8 cellular contexts compared by ENCODE assay signal in genomic region chr2:233418761-233419625, GRCh38.
DNase-seq lines count a peak whose midpoint lies in the region; ATAC-seq lines count a peak whose summit lies in the region.

No MANE protein-coding gene starts in this region.

- DNase-seq in CD8-positive, alpha-beta memory T cell = peak; percentile 13 to 74 (median 44)
- DNase-seq in NOMO-1 treated with dmso at 0.1 percent for 144 hours (lab: John Stamatoyannopoulos, UW; ENCODE audit: unreplicated experiment) (peak; percentile 22), memory B cell (ENCODE audit: low spot score in 2 of 2) (peak; percentile 65 to 74), aorta (peak; percentile 81 to 87), DMS79 (lab: John Stamatoyannopoulos, UW) (no peak)
- peak; percentile 64 for DNase-seq in activated naive CD8-positive, alpha-beta T cell treated with anti-CD3 and anti-CD28 coated beads, Interleukin-2, amount 50 U/mL, for 24 hours

- H3K27ac Mint-ChIP-seq in CD8-positive, alpha-beta memory T cell = peak overlapping the region; percentile 67 to 98 (median 93)
- peak overlapping the region; percentile 91 for H3K27ac Mint-ChIP-seq in activated naive CD8-positive, alpha-beta T cell treated with anti-CD3 and anti-CD28 coated beads, Interleukin-2, amount 50 U/mL, for 24 hours
- H3K27ac Mint-ChIP-seq in memory B cell = peak overlapping the region; percentile 92

- H3K4me1 ChIP-seq in CD8-positive, alpha-beta memory T cell (ENCODE audit: insufficient read depth, low read length) = peaks cover 97% of the 10 kb centered on the region
- peaks cover 6 to 10% of the 10 kb centered on the region in 2 donors for H3K4me1 ChIP-seq in aorta (ENCODE audit: control insufficient read depth in 1 of 2, insufficient read depth in 2 of 2, low read length in 2 of 2)

- H3K4me1 Mint-ChIP-seq in CD8-positive, alpha-beta memory T cell = peaks cover 87 to 100% (median 96%) of the 10 kb centered on the region in 3 donors
- peaks cover 100% of the 10 kb centered on the region for H3K4me1 Mint-ChIP-seq in activated naive CD8-positive, alpha-beta T cell treated with anti-CD3 and anti-CD28 coated beads, Interleukin-2, amount 50 U/mL, for 24 hours
- peaks cover 74% of the 10 kb centered on the region for H3K4me1 Mint-ChIP-seq in memory B cell

- no peaks in the 10 kb centered on the region for H3K27me3 Mint-ChIP-seq in CD8-positive, alpha-beta memory T cell
- H3K27me3 Mint-ChIP-seq in activated naive CD8-positive, alpha-beta T cell treated with anti-CD3 and anti-CD28 coated beads, Interleukin-2, amount 50 U/mL, for 24 hours = peaks cover 3% of the 10 kb centered on the region
- no peaks in the 10 kb centered on the region for H3K27me3 Mint-ChIP-seq in memory B cell

- H3K4me3 ChIP-seq in CD8-positive, alpha-beta memory T cell (ENCODE audit: low read length) = peak overlapping the region; percentile 73
- H3K4me3 ChIP-seq in aorta (ENCODE audit: low read length in 2 of 2) = peak overlapping the region; percentile 54 to 73

- WGBS in aorta, 2 donors = 13 to 14% methylated on average over 19 of the region's 19 CpGs

- no peaks in the 10 kb centered on the region for H3K9me3 Mint-ChIP-seq in CD8-positive, alpha-beta memory T cell
- H3K9me3 Mint-ChIP-seq in activated naive CD8-positive, alpha-beta T cell treated with anti-CD3 and anti-CD28 coated beads, Interleukin-2, amount 50 U/mL, for 24 hours = no peaks in the 10 kb centered on the region
- no peaks in the 10 kb centered on the region for H3K9me3 Mint-ChIP-seq in memory B cell

- intact Hi-C loops in aorta (cut with DNase I) = loop anchor here in 1 of 2 donors (5.0 kb wide), 1 partner anchor 68 kb away; no protein-coding TSS in a partner anchor

- H3K4me3 Mint-ChIP-seq in CD8-positive, alpha-beta memory T cell = peak overlapping the region; percentile 87 to 93 (median 88)
- H3K4me3 Mint-ChIP-seq in activated naive CD8-positive, alpha-beta T cell treated with anti-CD3 and anti-CD28 coated beads, Interleukin-2, amount 50 U/mL, for 24 hours = peak overlapping the region; percentile 72
- peak overlapping the region; percentile 86 for H3K4me3 Mint-ChIP-seq in memory B cell

- no peaks in the 10 kb centered on the region for H3K9me3 ChIP-seq in CD8-positive, alpha-beta memory T cell (ENCODE audit: low read length)
- no peaks in the 10 kb centered on the region for H3K9me3 ChIP-seq in aorta (ENCODE audit: control insufficient read depth, low read length)

- H3K27ac ChIP-seq in CD8-positive, alpha-beta memory T cell (ENCODE audit: low read depth, low read length) = no peak overlapping the region
- H3K27ac ChIP-seq in aorta (ENCODE audit: low read depth in 1 of 2, low read length in 2 of 2) = peak overlapping the region; percentile 72 to 88

- H3K27me3 ChIP-seq in CD8-positive, alpha-beta memory T cell (ENCODE audit: insufficient read depth, low read length, poor library complexity, severe bottlenecking) = no peaks in the 10 kb centered on the region
- no peaks in the 10 kb centered on the region for H3K27me3 ChIP-seq in aorta (ENCODE audit: control insufficient read depth in 1 of 2, insufficient read depth in 2 of 2, low read length in 1 of 2)

- ATAC-seq in GM21528 (IDR thresholded peaks at IDR 0.05; ENCODE audit: low FRiP score, unreplicated experiment) (peak; percentile 49), memory B cell (ENCODE audit: low read depth) (peak; percentile 78), aorta (ENCODE audit: low FRiP score) (peak; percentile 81), GM18519 (IDR thresholded peaks at IDR 0.05; ENCODE audit: low FRiP score, unreplicated experiment) (no peak)
- peak; percentile 68 for ATAC-seq in activated naive CD8-positive, alpha-beta T cell treated with anti-CD3 and anti-CD28 coated beads, Interleukin-2, amount 50 U/mL, for 24 hours

- H3K36me3 ChIP-seq in CD8-positive, alpha-beta memory T cell (ENCODE audit: insufficient read depth, low read length) = no peaks in the 10 kb centered on the region
- H3K36me3 ChIP-seq in aorta (ENCODE audit: control insufficient read depth in 1 of 2, insufficient read depth in 2 of 2, low read length in 1 of 2) = peaks cover 0 to 2% of the 10 kb centered on the region in 2 donors

- POLR2A ChIA-PET in CD8-positive, alpha-beta memory T cell (lab: Charles Lee) = interaction anchor here (0.7 to 1.9 kb wide), 7 partner anchors 9 to 1904 kb away, joined by 3 to 15 read pairs (median 4); no protein-coding TSS in a partner anchor

- CTCF ChIA-PET in CD8-positive, alpha-beta memory T cell (lab: Charles Lee) = interaction anchor here (1.0 to 12.5 kb wide), 8 partner anchors 9 to 87 kb away, joined by 3 to 151 read pairs (median 4); no protein-coding TSS in a partner anchor

- H3K36me3 Mint-ChIP-seq in CD8-positive, alpha-beta memory T cell = peaks cover 3 to 20% (median 9%) of the 10 kb centered on the region in 3 donors
- peaks cover 53% of the 10 kb centered on the region for H3K36me3 Mint-ChIP-seq in activated naive CD8-positive, alpha-beta T cell treated with anti-CD3 and anti-CD28 coated beads, Interleukin-2, amount 50 U/mL, for 24 hours (ENCODE audit: low read depth)
- peaks cover 9% of the 10 kb centered on the region for H3K36me3 Mint-ChIP-seq in memory B cell
